Comparison of ENCODE assay signal across 21 cellular contexts in the genomic region with DNA sequence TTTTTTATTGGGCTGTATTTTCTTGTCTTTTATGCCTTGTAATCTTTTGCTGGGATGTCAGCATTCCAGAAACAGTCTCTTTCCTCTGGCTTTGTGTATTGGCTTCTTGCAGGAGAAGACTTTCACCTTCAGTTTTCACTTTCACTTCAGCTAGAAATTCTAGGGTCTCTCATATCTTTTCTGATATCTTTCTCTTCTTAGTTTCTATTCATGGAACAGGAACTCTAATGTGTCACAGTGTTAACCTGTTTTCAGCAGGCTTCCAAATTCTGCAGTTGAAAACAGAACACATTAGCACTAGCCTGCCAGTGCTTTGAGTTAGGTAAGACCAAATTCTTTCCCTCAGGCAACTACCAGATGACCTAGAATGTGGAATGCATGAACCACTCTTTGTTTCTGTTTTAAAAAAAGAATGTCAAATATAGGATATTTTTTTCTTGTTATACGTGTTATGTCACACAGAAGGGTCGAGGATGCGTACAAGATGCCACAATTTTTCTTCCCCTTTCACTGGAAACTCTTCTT.
"Had no signal": no experiment of that assay in that cellular context is flagged by ENCODE, and none has a peak within 500 bp of the region (broad histone marks: within the 10 kb centered on the region; RNA-seq: fewer than 3 reads in every experiment).

No MANE protein-coding gene starts in this region.

- H3K27me3 Mint-ChIP-seq: naive thymus-derived CD4-positive, alpha-beta T cell; stimulated activated naive B cell treated with anti-CD40 and anti-IgM and Interleukin-4, amounts not matched to agents 10 μg/mL and 1 μg/mL and 100 μg/mL, for 72 hours; stimulated activated naive CD8-positive, alpha-beta T cell treated with anti-CD3 and anti-CD28 coated beads, Interleukin-15, amount 100 ng/mL, for 72 hours; type B pancreatic cell had no signal

- ATAC-seq: gastroesophageal sphincter; left cardiac atrium; lower lobe of right lung; naive thymus-derived CD4-positive, alpha-beta T cell; stimulated activated naive B cell treated with anti-CD40 and anti-IgM and Interleukin-4, amounts not matched to agents 10 μg/mL and 1 μg/mL and 100 μg/mL, for 72 hours; stimulated activated naive CD8-positive, alpha-beta T cell treated with anti-CD3 and anti-CD28 coated beads, Interleukin-15, amount 100 ng/mL, for 72 hours had no signal

- H3K36me3 Mint-ChIP-seq: naive thymus-derived CD4-positive, alpha-beta T cell; stimulated activated naive B cell treated with anti-CD40 and anti-IgM and Interleukin-4, amounts not matched to agents 10 μg/mL and 1 μg/mL and 100 μg/mL, for 72 hours; type B pancreatic cell had no signal

- H3K9me3 Mint-ChIP-seq: nephron progenitor cell, type B pancreatic cell had no signal

- DNase-seq: effector memory CD4-positive, alpha-beta T cell; glutamatergic neuron; left cardiac atrium; left ventricle myocardium inferior; lower lobe of right lung; mesenchymal stem cell; naive thymus-derived CD4-positive, alpha-beta T cell; nephron progenitor cell; posterior cingulate gyrus; sigmoid colon; stimulated activated CD4-positive, alpha-beta T cell treated with anti-CD3 and anti-CD28 coated beads, Interleukin-2, amount 100 ng/mL, for 24 hours; stimulated activated CD4-positive, alpha-beta T cell treated with anti-CD3 and anti-CD28 coated beads, Interleukin-4, amount 100 ng/mL, for 4 hours; stimulated activated naive B cell treated with anti-CD40 and anti-IgM and Interleukin-4, amounts not matched to agents 10 μg/mL and 1 μg/mL and 100 μg/mL, for 72 hours; stimulated activated naive CD8-positive, alpha-beta T cell treated with anti-CD3 and anti-CD28 coated beads, Interleukin-15, amount 100 ng/mL, for 72 hours had no signal

- H3K4me1 Mint-ChIP-seq: naive thymus-derived CD4-positive, alpha-beta T cell; nephron progenitor cell; stimulated activated naive B cell treated with anti-CD40 and anti-IgM and Interleukin-4, amounts not matched to agents 10 μg/mL and 1 μg/mL and 100 μg/mL, for 72 hours; stimulated activated naive CD8-positive, alpha-beta T cell treated with anti-CD3 and anti-CD28 coated beads, Interleukin-15, amount 100 ng/mL, for 72 hours had no signal

- H3K27me3 ChIP-seq: esophagus muscularis mucosa, gastroesophageal sphincter, right atrium auricular region, sigmoid colon had no signal

- H3K4me1 ChIP-seq: esophagus muscularis mucosa, gastroesophageal sphincter, left ventricle myocardium inferior, lower lobe of right lung, right atrium auricular region, sigmoid colon had no signal

- H3K4me3 Mint-ChIP-seq: naive thymus-derived CD4-positive, alpha-beta T cell; nephron progenitor cell; stimulated activated naive B cell treated with anti-CD40 and anti-IgM and Interleukin-4, amounts not matched to agents 10 μg/mL and 1 μg/mL and 100 μg/mL, for 72 hours; stimulated activated naive CD8-positive, alpha-beta T cell treated with anti-CD3 and anti-CD28 coated beads, Interleukin-15, amount 100 ng/mL, for 72 hours; type B pancreatic cell had no signal

- H3K27ac ChIP-seq: coronary artery, epithelial cell of prostate, esophagus muscularis mucosa, gastroesophageal sphincter, left ventricle myocardium inferior, lower lobe of right lung, right atrium auricular region, sigmoid colon, skin epidermis had no signal

- H3K27ac Mint-ChIP-seq: naive thymus-derived CD4-positive, alpha-beta T cell; nephron progenitor cell; stimulated activated naive B cell treated with anti-CD40 and anti-IgM and Interleukin-4, amounts not matched to agents 10 μg/mL and 1 μg/mL and 100 μg/mL, for 72 hours; stimulated activated naive CD8-positive, alpha-beta T cell treated with anti-CD3 and anti-CD28 coated beads, Interleukin-15, amount 100 ng/mL, for 72 hours; type B pancreatic cell had no signal
